8 cellular contexts compared by ENCODE assay signal in the genomic region with DNA sequence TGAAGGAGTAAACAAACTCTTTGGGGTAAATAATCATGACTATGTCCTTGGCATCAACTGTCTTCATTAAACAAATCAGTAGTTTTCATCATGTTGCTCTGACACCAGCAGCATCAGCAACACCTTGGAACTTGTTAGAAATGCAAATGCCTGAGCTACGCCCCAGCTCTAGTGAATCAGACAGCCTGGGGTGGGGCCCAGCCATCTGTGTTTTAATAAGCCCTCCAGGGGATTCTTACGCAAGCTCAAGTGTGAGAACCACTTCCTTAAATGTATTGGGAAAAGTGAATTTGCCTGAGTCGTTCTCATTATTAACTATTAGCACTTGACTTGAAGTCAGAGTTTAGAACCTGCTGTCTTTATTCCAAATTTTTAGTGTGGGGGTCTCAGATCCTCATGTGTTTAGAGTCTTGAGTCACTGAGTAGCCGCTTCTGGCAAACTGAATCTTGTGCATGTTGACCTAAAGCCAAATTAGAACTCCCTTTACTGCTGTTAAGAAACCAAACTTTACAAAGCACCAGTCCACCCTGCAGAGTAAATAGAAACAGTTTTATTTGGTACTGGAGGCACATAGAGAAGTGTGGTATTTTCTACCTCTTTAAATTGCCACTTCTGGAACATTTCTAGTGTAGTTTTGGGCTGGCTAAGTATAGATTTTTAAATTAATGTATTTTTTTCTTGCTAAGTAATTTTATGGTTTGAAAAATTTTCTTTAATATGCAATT.
DNase-seq lines count a peak whose midpoint lies in the region; ATAC-seq and TF ChIP-seq lines count a peak whose summit lies in the region.

No MANE protein-coding gene starts in this region.

- WGBS in right cardiac atrium, result 27% methylated on average over 4 of the region's 4 CpGs

- DNase-seq in KBM-7 (peak; percentile 33), activated B cell treated with CpG ODN at 0.5 μM for 24 hours (peak; percentile 44), right cardiac atrium (peak; percentile 69 to 80 (median 78)), Caco-2 (no peak)
- peak; percentile 55 for DNase-seq in stimulated activated naive B cell treated with anti-CD40 and anti-IgM and Interleukin-4, amounts not matched to agents 10 μg/mL and 1 μg/mL and 100 μg/mL, for 72 hours
- DNase-seq in central memory CD4-positive, alpha-beta T cell, result no peak

- H3K4me3 ChIP-seq in right cardiac atrium (ENCODE audit: low read length), result no peak overlapping the region
- no peak overlapping the region for H3K4me3 ChIP-seq in Caco-2 (ENCODE audit: low read depth, low read length)

- no peaks in the 10 kb centered on the region for H3K9me3 Mint-ChIP-seq in activated B cell treated with CpG ODN at 0.5 μM for 24 hours
- peaks cover 9 to 18% of the 10 kb centered on the region in 2 donors for H3K9me3 Mint-ChIP-seq in stimulated activated naive B cell treated with anti-CD40 and anti-IgM and Interleukin-4, amounts not matched to agents 10 μg/mL and 1 μg/mL and 100 μg/mL, for 72 hours
- H3K9me3 Mint-ChIP-seq in Caco-2 (ENCODE audit: unreplicated experiment), result peaks cover 9% of the 10 kb centered on the region

- H3K4me1 Mint-ChIP-seq in activated B cell treated with CpG ODN at 0.5 μM for 24 hours, result peaks cover 41% of the 10 kb centered on the region
- peaks cover 24 to 45% of the 10 kb centered on the region in 2 donors for H3K4me1 Mint-ChIP-seq in stimulated activated naive B cell treated with anti-CD40 and anti-IgM and Interleukin-4, amounts not matched to agents 10 μg/mL and 1 μg/mL and 100 μg/mL, for 72 hours
- H3K4me1 Mint-ChIP-seq in Caco-2 (ENCODE audit: low read depth, unreplicated experiment), result no peaks in the 10 kb centered on the region

- POLR2A ChIA-PET in activated B cell treated with CpG ODN at 0.5 μM for 24 hours (lab: Charles Lee), result interaction anchor here (0.9 to 1.9 kb wide), 6 partner anchors 12 to 497 kb away, joined by 3 to 12 read pairs (median 4); a partner anchor contains a TSS
- POLR2A ChIA-PET in Caco-2 (lab: Charles Lee), result no interaction called here

- no TSS peak for BruUV-seq in Caco-2 (replicated peaks; lab: Mats Ljungman, UMichigan)

- H3K4me3 Mint-ChIP-seq in activated B cell treated with CpG ODN at 0.5 μM for 24 hours (peak overlapping the region; percentile 33), Caco-2 (ENCODE audit: unreplicated experiment) (no peak overlapping the region)
- H3K4me3 Mint-ChIP-seq in stimulated activated naive B cell treated with anti-CD40 and anti-IgM and Interleukin-4, amounts not matched to agents 10 μg/mL and 1 μg/mL and 100 μg/mL, for 72 hours, result peak overlapping the region; percentile 13 to 62

- no peaks in the 10 kb centered on the region for H3K4me1 ChIP-seq in right cardiac atrium (ENCODE audit: control insufficient read depth, insufficient read depth, low read length)
- no peaks in the 10 kb centered on the region for H3K4me1 ChIP-seq in Caco-2

- in situ Hi-C loops in KBM-7 (cut with MboI; ENCODE audit: low pct_unique_long_range_greater_than_20kb, low sequenced_read_pairs), result no loop called here

- H3K27me3 Mint-ChIP-seq in activated B cell treated with CpG ODN at 0.5 μM for 24 hours (no peaks in the 10 kb centered on the region), Caco-2 (ENCODE audit: insufficient read depth, unreplicated experiment) (no peaks in the 10 kb centered on the region)
- no peaks in the 10 kb centered on the region for H3K27me3 Mint-ChIP-seq in stimulated activated naive B cell treated with anti-CD40 and anti-IgM and Interleukin-4, amounts not matched to agents 10 μg/mL and 1 μg/mL and 100 μg/mL, for 72 hours

- H3K36me3 Mint-ChIP-seq in activated B cell treated with CpG ODN at 0.5 μM for 24 hours (ENCODE audit: low read depth) (no peaks in the 10 kb centered on the region), Caco-2 (ENCODE audit: insufficient read depth, unreplicated experiment) (no peaks in the 10 kb centered on the region)
- peaks cover 6 to 16% of the 10 kb centered on the region in 2 donors for H3K36me3 Mint-ChIP-seq in stimulated activated naive B cell treated with anti-CD40 and anti-IgM and Interleukin-4, amounts not matched to agents 10 μg/mL and 1 μg/mL and 100 μg/mL, for 72 hours

- H3K27ac ChIP-seq in right cardiac atrium (ENCODE audit: low read length), result no peak overlapping the region

- H3K36me3 ChIP-seq in Caco-2 (ENCODE audit: control insufficient read depth, insufficient read depth, low read length), result no peaks in the 10 kb centered on the region

- CTCF ChIA-PET in activated B cell treated with CpG ODN at 0.5 μM for 24 hours (lab: Charles Lee) (interaction anchor here (0.8 to 1.0 kb wide), 2 partner anchors 11 to 427 kb away, joined by 3 read pairs; no protein-coding TSS in a partner anchor), Caco-2 (lab: Charles Lee) (no interaction called here)

- H3K27ac Mint-ChIP-seq in activated B cell treated with CpG ODN at 0.5 μM for 24 hours (peak overlapping the region; percentile 91), Caco-2 (ENCODE audit: unreplicated experiment) (no peak overlapping the region)
- peak overlapping the region; percentile 91 for H3K27ac Mint-ChIP-seq in stimulated activated naive B cell treated with anti-CD40 and anti-IgM and Interleukin-4, amounts not matched to agents 10 μg/mL and 1 μg/mL and 100 μg/mL, for 72 hours

- intact Hi-C loops in activated B cell treated with CpG ODN at 0.5 μM for 24 hours (cut with micrococcal nuclease), result loop anchor here (1.0 to 10.0 kb wide), 7 partner anchors 12 to 917 kb away; a partner anchor contains a TSS
- intact Hi-C loops in right cardiac atrium (cut with DNase I), result no loop called here
- intact Hi-C loops in Caco-2 (cut with micrococcal nuclease; ENCODE audit: unreplicated experiment), result no loop called here

- H3K27me3 ChIP-seq in right cardiac atrium (ENCODE audit: control insufficient read depth, insufficient read depth), result no peaks in the 10 kb centered on the region
- no peaks in the 10 kb centered on the region for H3K27me3 ChIP-seq in Caco-2 (replicated peaks; ENCODE audit: control insufficient read depth, insufficient read depth, low read length)

- ATAC-seq in activated B cell treated with CpG ODN at 0.5 μM for 24 hours (ENCODE audit: low read depth) (peak; percentile 92), right cardiac atrium (peak; percentile 82 to 89), GM18511 (IDR thresholded peaks at IDR 0.05; ENCODE audit: unreplicated experiment) (no peak), HG02884 (IDR thresholded peaks at IDR 0.05; ENCODE audit: unreplicated experiment) (no peak)
- peak; percentile 76 to 80 for ATAC-seq in stimulated activated naive B cell treated with anti-CD40 and anti-IgM and Interleukin-4, amounts not matched to agents 10 μg/mL and 1 μg/mL and 100 μg/mL, for 72 hours (replicated peaks)

- TF ChIP-seq CTCF in activated B cell treated with CpG ODN at 0.5 μM for 24 hours (IDR thresholded peaks at IDR 0.05) (no peak), Caco-2 (IDR thresholded peaks at IDR 0.05; ENCODE audit: insufficient read depth in 1 of 2, low read depth in 1 of 2, low read length in 1 of 2, severe bottlenecking in 1 of 2, unreplicated experiment in 1 of 2) (no peak)

- no peaks in the 10 kb centered on the region for H3K9me3 ChIP-seq in right cardiac atrium (ENCODE audit: control insufficient read depth, low read length)
- no peaks in the 10 kb centered on the region for H3K9me3 ChIP-seq in Caco-2

Comparison
In these comparisons a context has a peak if more than half of its experiments do, and no peak if none do; other contexts are left out.
1. DNase-seq: peak in KBM-7 (single experiment), activated B cell treated with CpG ODN at 0.5 μM for 24 hours (single experiment), right cardiac atrium (3 of 3) and stimulated activated naive B cell treated with anti-CD40 and anti-IgM and Interleukin-4, amounts not matched to agents 10 μg/mL and 1 μg/mL and 100 μg/mL, for 72 hours (single experiment); none in central memory CD4-positive, alpha-beta T cell (single experiment) and Caco-2 (0 of 2).
2. ATAC-seq: peak in activated B cell treated with CpG ODN at 0.5 μM for 24 hours (single experiment), right cardiac atrium (2 of 2) and stimulated activated naive B cell treated with anti-CD40 and anti-IgM and Interleukin-4, amounts not matched to agents 10 μg/mL and 1 μg/mL and 100 μg/mL, for 72 hours (2 of 2); none in GM18511 (single experiment) and HG02884 (single experiment).